14 cellular contexts compared by ENCODE assay signal in genomic region chr11:73415854-73416615, GRCh38.
A peak's percentile ranks its signal among the peaks of the same experiment; 100 is the strongest.
DNase-seq lines count a peak whose midpoint lies in the region; FAIRE-seq and TF ChIP-seq lines count a peak whose summit lies in the region.
"Had no signal": no experiment of that assay in that cellular context is flagged by ENCODE, and none has a peak within 500 bp of the region (broad histone marks: within the 10 kb centered on the region; RNA-seq: fewer than 3 reads in every experiment).

No MANE protein-coding gene starts in this region.

- TF ChIP-seq CTCF in AG10803 (conservative IDR thresholded peaks at IDR 0.05; ENCODE audit: low read length) (no peak), nephron (IDR thresholded peaks at IDR 0.05; ENCODE audit: unreplicated experiment in 3 of 3) (no peak)

- no peaks in the 10 kb centered on the region for H3K9me3 Mint-ChIP-seq in nephron

- CTCF ChIA-PET in HEK293T (lab: Yijun Ruan, JAX) = interaction anchor here (0.8 kb wide), 1 partner anchor 65 kb away, joined by 3 read pairs; no protein-coding TSS in a partner anchor

- DNase-seq in AG10803 (ENCODE audit: low read depth) = peak; percentile 93
- no peak for DNase-seq in HEK293T (ENCODE audit: extremely low spot score)
- DNase-seq in caudate nucleus (lab: John Stamatoyannopoulos, UW) = no peak
- no peak for DNase-seq in SIG-M5 treated with dmso at 0.1 percent for 504 hours (lab: John Stamatoyannopoulos, UW; ENCODE audit: unreplicated experiment)
- no peak for DNase-seq in DMS114 treated with DMSO at 0.1 percent for 48 hours (lab: John Stamatoyannopoulos, UW; ENCODE audit: unreplicated experiment)
- DNase-seq in stimulated activated CD4-positive, alpha-beta T cell treated with anti-CD3 and anti-CD28 coated beads, Interleukin-1b, Interleukin-23, amount 100 ng/mL, for 48 hours = no peak
- DNase-seq in RCC 7860 (ENCODE audit: low spot score) = no peak
- DNase-seq: activated CD4-positive, alpha-beta T cell treated with anti-CD3 and anti-CD28 coated beads, Interleukin-2, amount 50 U/mL, for 1 hour; activated effector memory CD4-positive, alpha-beta T cell treated with anti-CD3 and anti-CD28 coated beads, Interleukin-2, amount 50 U/mL, for 16 hours; GF-D8; Karpas-422 had no signal

- no peak for FAIRE-seq in RCC 7860 (lab: Jason Lieb, UNC)
- FAIRE-seq: keratinocyte had no signal

- no peak overlapping the region for H3K4me3 Mint-ChIP-seq in nephron

- no peaks in the 10 kb centered on the region for H3K27me3 Mint-ChIP-seq in nephron (ENCODE audit: low read depth)

- H3K36me3 Mint-ChIP-seq in nephron (ENCODE audit: low read depth) = peaks cover 43% of the 10 kb centered on the region

- peaks cover 5% of the 10 kb centered on the region for H3K4me1 Mint-ChIP-seq in nephron

- H3K4me3 ChIP-seq in AG10803 (ENCODE audit: low read length) = no peak overlapping the region
- H3K4me3 ChIP-seq: BLaER1 treated with 17β-estradiol and CSF1 and Interleukin-3, amounts not matched to agents 10 nM and 100 nM had no signal

- POLR2A ChIA-PET in HEK293T (lab: Yijun Ruan, JAX) = interaction anchor here (0.5 kb wide), 1 partner anchor 177 kb away, joined by 3 read pairs; no protein-coding TSS in a partner anchor

- H3K27ac ChIP-seq in caudate nucleus (ENCODE audit: low read depth, low read length) = peak overlapping the region; percentile 76

- peak overlapping the region; percentile 31 to 51 (median 35) for H3K27ac Mint-ChIP-seq in nephron

TF ChIP-seq in HEK293T, 16 proteins besides CTCF, POLR2A, EP300 and RAD21:
- peak; percentile 54 for TF ChIP-seq PKNOX1 (IDR thresholded peaks at IDR 0.05)
- TF ChIP-seq NFRKB (IDR thresholded peaks at IDR 0.05) = no peak
